In the genomic region with DNA sequence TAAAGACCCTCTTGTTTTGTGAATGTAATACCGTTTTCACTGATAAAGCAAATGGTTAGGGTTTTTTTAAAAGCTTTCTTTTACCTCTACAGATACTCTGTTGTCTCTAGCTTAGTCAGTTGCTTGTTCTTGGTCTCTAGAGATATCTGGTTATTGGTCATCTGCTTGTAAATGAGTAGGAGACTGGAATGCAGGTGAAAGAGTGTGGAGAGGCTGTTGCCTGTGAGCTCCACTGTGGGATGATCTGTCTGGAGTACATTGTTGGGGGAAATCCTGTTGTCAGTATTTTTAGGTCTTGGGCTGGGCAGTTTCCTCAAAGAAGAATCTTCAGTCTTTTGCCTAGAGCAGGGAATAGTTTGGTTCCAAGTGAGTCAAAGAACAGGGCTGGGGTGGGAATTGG, we compare ENCODE assay signal across 19 cellular contexts.
DNase-seq lines count a peak whose midpoint lies in the region; ATAC-seq lines count a peak whose summit lies in the region.
"Had no signal": no experiment of that assay in that cellular context is flagged by ENCODE, and none has a peak within 500 bp of the region (broad histone marks: within the 10 kb centered on the region; RNA-seq: fewer than 3 reads in every experiment).

No MANE protein-coding gene starts in this region.

- no peak overlapping the region for H2BK12ac ChIP-seq in trophoblast cell (ENCODE audit: low read length)

- intact Hi-C loops in activated CD4-positive, alpha-beta T cell treated with anti-CD3 and anti-CD28 coated beads for 36 hours (cut with DNase I, micrococcal nuclease), result loop anchor here (5.0 kb wide), 2 partner anchors 136 to 151 kb away; partner anchors contain the start of genes METTL4 (in 2 of the 2) and NDC80 (in 2 of the 2)
- intact Hi-C loops in posterior vena cava (cut with DNase I), result loop anchor here in 1 of 2 donors (2.0 kb wide), 1 partner anchor 70 kb away; no protein-coding TSS in a partner anchor

- no peaks in the 10 kb centered on the region for H3K27me3 Mint-ChIP-seq in activated CD4-positive, alpha-beta T cell treated with anti-CD3 and anti-CD28 coated beads for 36 hours
- no peaks in the 10 kb centered on the region for H3K27me3 Mint-ChIP-seq in IgD-negative memory B cell
- H3K27me3 Mint-ChIP-seq in central memory CD8-positive, alpha-beta T cell, result no peaks in the 10 kb centered on the region
- H3K27me3 Mint-ChIP-seq: naive B cell had no signal

- no peak overlapping the region for H2AK5ac ChIP-seq in trophoblast cell (ENCODE audit: low read length)

- H2BK5ac ChIP-seq in trophoblast cell (ENCODE audit: low read depth, low read length, poor library complexity), result no peak overlapping the region

- H3K9me3 ChIP-seq in trophoblast cell (ENCODE audit: insufficient read depth, low read depth, low read length), result no peaks in the 10 kb centered on the region
- H3K9me3 ChIP-seq: adrenal gland, HAP-1, left lung, testis had no signal

- no peak overlapping the region for H4K91ac ChIP-seq in trophoblast cell (ENCODE audit: low read depth, low read length)

- CTCF ChIA-PET in activated CD4-positive, alpha-beta T cell treated with anti-CD3 and anti-CD28 coated beads for 36 hours (lab: Charles Lee), result interaction anchor here (0.7 to 1.6 kb wide), 4 partner anchors 22 to 176 kb away, joined by 3 to 4 read pairs (median 3); no protein-coding TSS in a partner anchor

- H2AFZ ChIP-seq in trophoblast cell (ENCODE audit: insufficient read depth, low read length, poor library complexity), result no peak overlapping the region
- H2AFZ ChIP-seq: PC-9 had no signal

- no peaks in the 10 kb centered on the region for H3K9me3 Mint-ChIP-seq in activated CD4-positive, alpha-beta T cell treated with anti-CD3 and anti-CD28 coated beads for 36 hours (ENCODE audit: low read depth)
- no peaks in the 10 kb centered on the region for H3K9me3 Mint-ChIP-seq in IgD-negative memory B cell
- no peaks in the 10 kb centered on the region for H3K9me3 Mint-ChIP-seq in central memory CD8-positive, alpha-beta T cell
- H3K9me3 Mint-ChIP-seq: CD14-positive monocyte had no signal

- peak overlapping the region; percentile 58 for H3K27ac Mint-ChIP-seq in activated CD4-positive, alpha-beta T cell treated with anti-CD3 and anti-CD28 coated beads for 36 hours
- H3K27ac Mint-ChIP-seq in IgD-negative memory B cell, result peak overlapping the region in 2 of 3 donors; percentile 80 to 81
- H3K27ac Mint-ChIP-seq in central memory CD8-positive, alpha-beta T cell (ENCODE audit: low read depth), result peak overlapping the region; percentile 85

- no CpG with 5 or more reads among the region's 1 CpG for WGBS in trophoblast cell (ENCODE audit: extremely low coverage, insufficient coverage, insufficient read length)

- H4K12ac ChIP-seq in trophoblast cell (ENCODE audit: low read depth, low read length), result no peak overlapping the region

- no peak overlapping the region for H3K14ac ChIP-seq in trophoblast cell (ENCODE audit: low read length)

- peaks cover 31% of the 10 kb centered on the region for H3K4me1 Mint-ChIP-seq in activated CD4-positive, alpha-beta T cell treated with anti-CD3 and anti-CD28 coated beads for 36 hours
- peaks cover 3 to 5% (median 5%) of the 10 kb centered on the region in 3 donors for H3K4me1 Mint-ChIP-seq in IgD-negative memory B cell
- peaks cover 43% of the 10 kb centered on the region for H3K4me1 Mint-ChIP-seq in central memory CD8-positive, alpha-beta T cell
- H3K4me1 Mint-ChIP-seq: CD14-positive monocyte had no signal

- peaks cover 62% of the 10 kb centered on the region for H3K36me3 Mint-ChIP-seq in activated CD4-positive, alpha-beta T cell treated with anti-CD3 and anti-CD28 coated beads for 36 hours (ENCODE audit: low read depth)
- peaks cover 14% of the 10 kb centered on the region for H3K36me3 Mint-ChIP-seq in IgD-negative memory B cell
- peaks cover 66% of the 10 kb centered on the region for H3K36me3 Mint-ChIP-seq in central memory CD8-positive, alpha-beta T cell (ENCODE audit: insufficient read depth)

- no peak overlapping the region for H3K23ac ChIP-seq in trophoblast cell (ENCODE audit: low read length)

- ATAC-seq in activated CD4-positive, alpha-beta T cell treated with anti-CD3 and anti-CD28 coated beads for 36 hours, result peak; percentile 63
- ATAC-seq in central memory CD8-positive, alpha-beta T cell (replicated peaks; ENCODE audit: extremely low read depth, poor library complexity, severe bottlenecking), result no peak
- no peak for ATAC-seq in HG02981 (IDR thresholded peaks at IDR 0.05; ENCODE audit: unreplicated experiment)
- ATAC-seq: left lung had no signal

- no peak for DNase-seq in activated CD4-positive, alpha-beta T cell treated with anti-CD3 and anti-CD28 coated beads for 36 hours
- no peak for DNase-seq in activated CD4-positive, alpha-beta T cell treated with anti-CD3 and anti-CD28 coated beads, Interleukin-2, amount 50 U/mL, for 48 hours
- no peak for DNase-seq in central memory CD8-positive, alpha-beta T cell (ENCODE audit: low spot score in 2 of 2)
- DNase-seq in trophoblast cell (no peak), NCI-H524 treated with DMSO at 0.1 percent for 48 hours (lab: John Stamatoyannopoulos, UW) (no peak), posterior vena cava (ENCODE audit: low spot score) (no peak)
- DNase-seq: adrenal gland, foreskin fibroblast, left lung, naive B cell, NCI-H2081 treated with DMSO at 0.1 percent for 48 hours, NCI-H69, PC-9, testis had no signal

- H3K4me3 ChIP-seq in trophoblast cell (ENCODE audit: low read depth, low read length), result no peak overlapping the region
- H3K4me3 ChIP-seq: adrenal gland, HAP-1, left lung, PC-9, SK-N-MC, testis had no signal

- peaks cover 9% of the 10 kb centered on the region in 2 experiments for H3K36me3 ChIP-seq in trophoblast cell (ENCODE audit: control insufficient read depth in 1 of 2, insufficient read depth in 2 of 2, low read length in 2 of 2)

- no peak overlapping the region for H3K4me3 Mint-ChIP-seq in activated CD4-positive, alpha-beta T cell treated with anti-CD3 and anti-CD28 coated beads for 36 hours
- H3K4me3 Mint-ChIP-seq in IgD-negative memory B cell, result no peak overlapping the region
- no peak overlapping the region for H3K4me3 Mint-ChIP-seq in central memory CD8-positive, alpha-beta T cell
- H3K4me3 Mint-ChIP-seq: CD14-positive monocyte, naive B cell had no signal

- H3K18ac ChIP-seq in trophoblast cell (ENCODE audit: low read length), result no peak overlapping the region

- no peak overlapping the region for H2BK120ac ChIP-seq in trophoblast cell (ENCODE audit: insufficient read depth, low read length, poor library complexity)

- H3K4me1 ChIP-seq in trophoblast cell (ENCODE audit: control insufficient read depth in 1 of 2, insufficient read depth in 2 of 2, low read length in 2 of 2), result no peaks in the 10 kb centered on the region
- H3K4me1 ChIP-seq: adrenal gland, HAP-1, left lung, testis had no signal

- H4K8ac ChIP-seq in trophoblast cell (ENCODE audit: low read depth, low read length), result no peak overlapping the region

- H3K4ac ChIP-seq in trophoblast cell (ENCODE audit: low read depth, low read length), result no peak overlapping the region

- no peaks in the 10 kb centered on the region for H3K27me3 ChIP-seq in trophoblast cell (ENCODE audit: insufficient read depth, low read length)
- H3K27me3 ChIP-seq: adrenal gland, left lung, testis had no signal

- no peak overlapping the region for H3K9ac ChIP-seq in trophoblast cell (ENCODE audit: low read length)

- no peak overlapping the region for H3K27ac ChIP-seq in trophoblast cell (ENCODE audit: low read depth, low read length)
- H3K27ac ChIP-seq: adrenal gland, left lung, PC-9, SK-N-MC, testis had no signal

- H3K4me2 ChIP-seq in trophoblast cell (ENCODE audit: low read length), result peak overlapping the region; percentile 17
- H3K4me2 ChIP-seq: PC-9 had no signal

- H3K79me2 ChIP-seq in trophoblast cell (ENCODE audit: control insufficient read depth, insufficient read depth, low read length, poor library complexity), result no peaks in the 10 kb centered on the region

- H3K79me1 ChIP-seq in trophoblast cell (ENCODE audit: low read length), result no peaks in the 10 kb centered on the region

- POLR2A ChIA-PET in activated CD4-positive, alpha-beta T cell treated with anti-CD3 and anti-CD28 coated beads for 36 hours (lab: Charles Lee), result no interaction called here
